ENCODE assay signal across 18 cellular contexts in the genomic region with DNA sequence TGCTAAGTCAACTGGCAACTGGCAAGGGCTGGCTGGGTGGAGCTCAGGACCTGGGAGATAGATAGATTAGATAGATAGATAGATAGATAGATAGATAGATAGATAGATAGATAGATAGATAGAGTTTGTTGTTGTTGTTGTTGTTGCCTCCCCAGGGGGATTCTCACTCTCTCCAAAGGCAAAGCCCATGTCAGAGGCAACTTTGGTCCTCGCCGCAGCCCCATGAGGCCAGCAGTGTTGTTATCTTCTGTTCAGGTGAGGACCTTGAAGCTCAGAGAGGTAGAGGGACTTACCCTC. TPM values are rescaled to one million over a fixed set of nuclear protein-coding genes. Genes with fewer than 3 reads are reported as not detected.
DNase-seq lines count a peak whose midpoint lies in the region; ATAC-seq and TF ChIP-seq lines count a peak whose summit lies in the region.
"Had no signal": no experiment of that assay in that cellular context is flagged by ENCODE, and none has a peak within 500 bp of the region (broad histone marks: within the 10 kb centered on the region; RNA-seq: fewer than 3 reads in every experiment).

No MANE protein-coding gene starts in this region.

- no peak for TF ChIP-seq CTCF in RWPE1 (conservative IDR thresholded peaks at IDR 0.05; ENCODE audit: low read depth)

- intact Hi-C loops in Right ventricle myocardium inferior (cut with DNase I) (no loop called here), left ventricle myocardium superior (cut with micrococcal nuclease) (no loop called here)

- H4K91ac ChIP-seq in mesenchymal stem cell (ENCODE audit: low read length), result no peak overlapping the region

- H3K4me2 ChIP-seq in mesenchymal stem cell (ENCODE audit: low read length, poor library complexity, severe bottlenecking), result no peak overlapping the region

- H4K8ac ChIP-seq in mesenchymal stem cell (ENCODE audit: low read length), result no peak overlapping the region

- 85% methylated on average over 2 of the region's 2 CpGs for WGBS in mesenchymal stem cell

- no peaks in the 10 kb centered on the region for H3K79me1 ChIP-seq in mesenchymal stem cell (replicated peaks; ENCODE audit: low read length, poor library complexity, severe bottlenecking)

- no peak overlapping the region for H2BK120ac ChIP-seq in mesenchymal stem cell (ENCODE audit: low read depth, low read length)

- no peak overlapping the region for H2AK5ac ChIP-seq in mesenchymal stem cell (ENCODE audit: low read length, severe bottlenecking)

- H3K14ac ChIP-seq in mesenchymal stem cell (ENCODE audit: low read length in 2 of 2), result no peak overlapping the region

- peak overlapping the region; percentile 5; the same call in 1 of the 2 replicates for H3K27ac ChIP-seq in RWPE1
- H3K27ac ChIP-seq in iPS-18a (ENCODE audit: low read length), result no peak overlapping the region
- H3K27ac ChIP-seq in mesenchymal stem cell (ENCODE audit: low read length, poor library complexity, severe bottlenecking), result no peak overlapping the region
- H3K27ac ChIP-seq: 22Rv1, HL-60 had no signal

- H3K23ac ChIP-seq in mesenchymal stem cell (ENCODE audit: low read length in 2 of 2), result no peak overlapping the region

- no peak overlapping the region for H2BK15ac ChIP-seq in mesenchymal stem cell (ENCODE audit: low read depth, poor library complexity, severe bottlenecking)

- DNase-seq in Right ventricle myocardium inferior (ENCODE audit: missing footprints), result peak; percentile 4
- no peak for DNase-seq in left ventricle myocardium superior
- no peak for DNase-seq in RWPE1 (ENCODE audit: low spot score)
- no peak for DNase-seq in mesenchymal stem cell
- DNase-seq: CD4-positive, CD25-positive, alpha-beta regulatory T cell; DMS53; GOT3; HCEC 1CT; HFFc6 had no signal

- H3K27me3 ChIP-seq in iPS-18a (ENCODE audit: control insufficient read depth, insufficient read depth, low read length), result peaks cover 28% of the 10 kb centered on the region
- H3K27me3 ChIP-seq in mesenchymal stem cell (ENCODE audit: control insufficient read depth in 1 of 2, insufficient read depth in 1 of 2, low read length in 2 of 2), result no peaks in the 10 kb centered on the region

- ATAC-seq in Right ventricle myocardium inferior (no peak), left ventricle myocardium superior (no peak), GM18909 (IDR thresholded peaks at IDR 0.05; ENCODE audit: poor library complexity, unreplicated experiment) (no peak), HG03196 (IDR thresholded peaks at IDR 0.05; ENCODE audit: unreplicated experiment) (no peak), GM21390 (IDR thresholded peaks at IDR 0.05; ENCODE audit: unreplicated experiment) (no peak)

- H3K4me1 ChIP-seq in iPS-18a (ENCODE audit: control insufficient read depth, low read depth, low read length) (peaks cover 17% of the 10 kb centered on the region), mesenchymal stem cell (ENCODE audit: control insufficient read depth, insufficient read depth, low read depth, low read length) (peaks cover 3% of the 10 kb centered on the region)

- H3K9ac ChIP-seq in iPS-18a (ENCODE audit: low read length) (no peak overlapping the region), mesenchymal stem cell (ENCODE audit: low read length) (no peak overlapping the region)

- H3K4me3 ChIP-seq in iPS-18a (ENCODE audit: low read length) (peak overlapping the region; percentile 48), mesenchymal stem cell (ENCODE audit: insufficient read depth in 1 of 2, low read depth in 1 of 2, low read length in 2 of 2) (no peak overlapping the region)

- H3K9me3 ChIP-seq in iPS-18a (ENCODE audit: control insufficient read depth, low read depth, low read length), result no peaks in the 10 kb centered on the region
- H3K9me3 ChIP-seq in mesenchymal stem cell (ENCODE audit: control insufficient read depth, low read length), result no peaks in the 10 kb centered on the region

- CTCF ChIA-PET in RWPE1 (lab: Yijun Ruan, JAX), result no interaction called here

- no peak overlapping the region for H2BK5ac ChIP-seq in mesenchymal stem cell (ENCODE audit: low read depth, low read length, poor library complexity, severe bottlenecking)

- POLR2A ChIA-PET in RWPE1 (lab: Yijun Ruan, JAX; ENCODE audit: low non-redundant PET), result no interaction called here

- no peaks in the 10 kb centered on the region for H3K36me3 ChIP-seq in iPS-18a (ENCODE audit: control insufficient read depth, low read depth, low read length)
- H3K36me3 ChIP-seq in mesenchymal stem cell (ENCODE audit: control insufficient read depth in 1 of 2, insufficient read depth in 2 of 2, low read depth in 1 of 2, low read length in 2 of 2), result peaks cover 36 to 42% of the 10 kb centered on the region in 2 experiments

- no peak overlapping the region for H3K18ac ChIP-seq in mesenchymal stem cell (ENCODE audit: low read depth in 1 of 2, low read length in 2 of 2)

- no peak overlapping the region for H3K4ac ChIP-seq in mesenchymal stem cell (ENCODE audit: low read depth in 1 of 2, low read length in 2 of 2)

- no peak overlapping the region for H2BK12ac ChIP-seq in mesenchymal stem cell (ENCODE audit: low read length in 2 of 2)

- no peak overlapping the region for H2AFZ ChIP-seq in mesenchymal stem cell (ENCODE audit: low read depth, low read length)

RNA-seq across cellular contexts. Expression of gene MST1R, which starts 7.4 kb away (rescaled TPM):
- total RNA-seq in Right ventricle myocardium inferior (1.2 TPM), left ventricle myocardium superior (2.3 TPM)
- polyA plus RNA-seq in mesenchymal stem cell (2013, experiment 1 of 2), result 0.36 TPM
- 0.12 TPM for polyA plus RNA-seq in mesenchymal stem cell (2013, experiment 2 of 2)
- total RNA-seq: A673 had no signal

RNA-seq across cellular contexts. Expression of gene MON1A, which starts 18.5 kb away (rescaled TPM):
- 7.7 TPM for total RNA-seq in Right ventricle myocardium inferior
- 8.1 TPM for total RNA-seq in left ventricle myocardium superior
- polyA plus RNA-seq in mesenchymal stem cell (2013, experiment 1 of 2), result 8.5 TPM
- 9.1 TPM for polyA plus RNA-seq in mesenchymal stem cell (2013, experiment 2 of 2)

RNA-seq across cellular contexts. Expression of gene RBM6, which starts 28.9 kb away (rescaled TPM):
- 44.3 TPM for total RNA-seq in Right ventricle myocardium inferior
- 48.4 TPM for total RNA-seq in left ventricle myocardium superior
- 38.8 TPM for polyA plus RNA-seq in mesenchymal stem cell (2013, experiment 1 of 2)
- polyA plus RNA-seq in mesenchymal stem cell (2013, experiment 2 of 2), result 40.7 TPM

RNA-seq across cellular contexts. Expression of gene CAMKV, which starts 41.4 kb away (rescaled TPM):
- total RNA-seq in Right ventricle myocardium inferior, result not detected
- total RNA-seq in left ventricle myocardium superior, result not detected
- 0.01 TPM for polyA plus RNA-seq in mesenchymal stem cell (2013, experiment 1 of 2)
- polyA plus RNA-seq in mesenchymal stem cell (2013, experiment 2 of 2), result not detected
- total RNA-seq: CD4-positive, CD25-positive, alpha-beta regulatory T cell; HFFc6 had no signal
- polyA plus RNA-seq: BJ; CD4-positive, CD25-positive, alpha-beta regulatory T cell; IgD-negative memory B cell had no signal

RNA-seq across cellular contexts. Expression of gene TRAIP, which starts 54.7 kb away (rescaled TPM):
- total RNA-seq in Right ventricle myocardium inferior (2.5 TPM), left ventricle myocardium superior (1.2 TPM)
- 2.3 TPM for polyA plus RNA-seq in mesenchymal stem cell (2013, experiment 1 of 2)
- 1.8 TPM for polyA plus RNA-seq in mesenchymal stem cell (2013, experiment 2 of 2)
